2 cellular contexts compared by ENCODE assay signal in genomic region chr1:9278114-9278513, GRCh38.
TF ChIP-seq lines count a peak whose summit lies in the region.

No MANE protein-coding gene starts in this region.

TF ChIP-seq in IMR-90, 13 proteins besides CTCF, POLR2A, EP300 and RAD21:
- TF ChIP-seq NFE2L2 (IDR thresholded peaks at IDR 0.05; ENCODE audit: low read depth, low read length) (no peak), RCOR1 (IDR thresholded peaks at IDR 0.05; ENCODE audit: insufficient replicate concordance, low read length) (no peak), FOS (IDR thresholded peaks at IDR 0.05; ENCODE audit: low read depth, low read length) (no peak), USF2 (IDR thresholded peaks at IDR 0.05; ENCODE audit: low read depth, low read length) (no peak), ELK1 (IDR thresholded peaks at IDR 0.05; ENCODE audit: borderline replicate concordance, low read depth, low read length) (no peak), MAZ (IDR thresholded peaks at IDR 0.05; ENCODE audit: borderline replicate concordance, low read depth, low read length) (no peak), CHD1 (IDR thresholded peaks at IDR 0.05; ENCODE audit: low read depth, low read length) (no peak), BHLHE40 (IDR thresholded peaks at IDR 0.05; ENCODE audit: low read depth, low read length) (no peak), MXI1 (IDR thresholded peaks at IDR 0.05; ENCODE audit: borderline replicate concordance, low read depth, low read length) (no peak), RFX5 (IDR thresholded peaks at IDR 0.05; ENCODE audit: low read depth, low read length) (no peak), MAFK (IDR thresholded peaks at IDR 0.05; ENCODE audit: low read depth, low read length) (no peak), SMC3 (IDR thresholded peaks at IDR 0.05; ENCODE audit: low read depth, low read length) (no peak), CEBPB (IDR thresholded peaks at IDR 0.05; ENCODE audit: low read depth, low read length) (no peak)

TF ChIP-seq in H1, 55 proteins besides CTCF, POLR2A, EP300 and RAD21:
- TF ChIP-seq HDAC2 (IDR thresholded peaks at IDR 0.05; ENCODE audit: borderline replicate concordance in 1 of 2, low read depth in 2 of 2, low read length in 2 of 2) (no peak), CHD7 (IDR thresholded peaks at IDR 0.05; ENCODE audit: insufficient replicate concordance, low read length) (no peak), TCF12 (IDR thresholded peaks at IDR 0.05; ENCODE audit: low read depth, low read length) (no peak), CHD2 (IDR thresholded peaks at IDR 0.05; ENCODE audit: low read length) (no peak), ASH2L (IDR thresholded peaks at IDR 0.05; ENCODE audit: low read length) (no peak), TAF7 (optimal IDR thresholded peaks at IDR 0.05; ENCODE audit: borderline replicate concordance, low read depth, low read length) (no peak)
